In genomic region chr14:23137221-23138172, GRCh38 we compare ENCODE assay signal across 17 cellular contexts. TPM values are rescaled to one million over a fixed set of nuclear protein-coding genes. Genes with fewer than 3 reads are reported as not detected.
DNase-seq lines count a peak whose midpoint lies in the region; ATAC-seq and TF ChIP-seq lines count a peak whose summit lies in the region.
"Had no signal": no experiment of that assay in that cellular context is flagged by ENCODE, and none has a peak within 500 bp of the region (broad histone marks: within the 10 kb centered on the region; RNA-seq: fewer than 3 reads in every experiment).

No MANE protein-coding gene starts in this region.

- H2AFZ ChIP-seq in GM23338, result no peak overlapping the region

- H3K9me2 ChIP-seq in GM23338 (ENCODE audit: insufficient read depth), result no peaks in the 10 kb centered on the region

- H3K36me3 ChIP-seq in GM23338 (ENCODE audit: insufficient read depth), result peaks cover 20% of the 10 kb centered on the region
- H3K36me3 ChIP-seq: colonic mucosa had no signal

- DNase-seq in GM23338 (ENCODE audit: low spot score) (no peak), NCI-H226 (peak; percentile 50), epithelial cell of prostate (ENCODE audit: low read depth, low spot score) (peak; percentile 43), nephron progenitor cell (no peak), CD1c-positive myeloid dendritic cell (ENCODE audit: extremely low spot score) (no peak), iPS-NIHi11 (ENCODE audit: low spot score) (no peak)
- DNase-seq: activated CD4-positive, alpha-beta T cell treated with anti-CD3 and anti-CD28 coated beads for 4 hours; activated T-cell treated with anti-CD3 and anti-CD28 coated beads, Interleukin-2, amount 50 U/mL, for 4 hours; Calu3; colonic mucosa; HFFc6; Peyer's patch; T-helper 17 cell; tibial artery had no signal

- no peaks in the 10 kb centered on the region for H3K79me2 ChIP-seq in GM23338 (replicated peaks; ENCODE audit: insufficient read depth)

- H3K4me1 Mint-ChIP-seq in GM23338, result no peaks in the 10 kb centered on the region
- H3K4me1 Mint-ChIP-seq in nephron progenitor cell, result peaks cover 21% of the 10 kb centered on the region

- no peaks in the 10 kb centered on the region for H3K27me3 ChIP-seq in GM23338 (ENCODE audit: insufficient read depth)
- H3K27me3 ChIP-seq: colonic mucosa, Peyer's patch, tibial artery had no signal

- peaks cover 3% of the 10 kb centered on the region for H4K20me1 ChIP-seq in GM23338 (replicated peaks; ENCODE audit: insufficient read depth)

- H3K27ac Mint-ChIP-seq in GM23338 (peak overlapping the region; percentile 74; the same call in 1 of the 2 replicates), nephron progenitor cell (peak overlapping the region; percentile 54)
- H3K27ac Mint-ChIP-seq: HFFc6, T-helper 17 cell had no signal

- TF ChIP-seq CTCF in GM23338 (conservative IDR thresholded peaks at IDR 0.05; ENCODE audit: low read depth in 2 of 2) (no peak), nephron progenitor cell (IDR thresholded peaks at IDR 0.05) (no peak)

- H3K9me3 Mint-ChIP-seq in GM23338 (no peaks in the 10 kb centered on the region), nephron progenitor cell (no peaks in the 10 kb centered on the region)
- H3K9me3 Mint-ChIP-seq: activated T-cell treated with anti-CD3 and anti-CD28 coated beads, Interleukin-2, amount 50 U/mL, for 4 hours; HFFc6 had no signal

- ATAC-seq in GM23338, result no peak
- ATAC-seq in GM19351 (IDR thresholded peaks at IDR 0.05; ENCODE audit: unreplicated experiment), result no peak
- no peak for ATAC-seq in GM19467 (IDR thresholded peaks at IDR 0.05; ENCODE audit: unreplicated experiment)
- ATAC-seq: activated T-cell treated with anti-CD3 and anti-CD28 coated beads, Interleukin-2, amount 50 U/mL, for 4 hours; T-helper 17 cell had no signal

- H3K4me3 ChIP-seq in GM23338, result no peak overlapping the region
- H3K4me3 ChIP-seq: colonic mucosa, Peyer's patch, tibial artery had no signal

- no peak overlapping the region for H3K4me2 ChIP-seq in GM23338

- H3K4me3 Mint-ChIP-seq in GM23338 (no peak overlapping the region), nephron progenitor cell (no peak overlapping the region)
- H3K4me3 Mint-ChIP-seq: activated T-cell treated with anti-CD3 and anti-CD28 coated beads, Interleukin-2, amount 50 U/mL, for 4 hours; HFFc6; T-helper 17 cell had no signal

- H3K27me3 Mint-ChIP-seq in GM23338 (ENCODE audit: insufficient read depth, low read depth, poor library complexity) (peaks cover 3% of the 10 kb centered on the region), nephron progenitor cell (ENCODE audit: low read depth, poor library complexity) (no peaks in the 10 kb centered on the region)

- no peaks in the 10 kb centered on the region for H3F3A ChIP-seq in GM23338 (replicated peaks; ENCODE audit: low read depth)

- peaks cover 67% of the 10 kb centered on the region for H3K36me3 Mint-ChIP-seq in GM23338 (ENCODE audit: low read depth)
- peaks cover 43% of the 10 kb centered on the region for H3K36me3 Mint-ChIP-seq in nephron progenitor cell (ENCODE audit: low read depth)

- no peak overlapping the region for H3K27ac ChIP-seq in GM23338 (ENCODE audit: low read depth)
- H3K27ac ChIP-seq in epithelial cell of prostate, result peak overlapping the region; percentile 75
- H3K27ac ChIP-seq: colonic mucosa, Peyer's patch, tibial artery had no signal

- H3K4me1 ChIP-seq in GM23338 (ENCODE audit: insufficient read depth), result no peaks in the 10 kb centered on the region
- H3K4me1 ChIP-seq: colonic mucosa, Peyer's patch had no signal

TF ChIP-seq in GM23338, 12 proteins besides CTCF, POLR2A, EP300 and RAD21 (continues in another document):
- TF ChIP-seq ZNF114 (CRISPR knock-in tag; IDR thresholded peaks at IDR 0.05) (no peak), EZH2phosphoT487 (IDR thresholded peaks at IDR 0.05; ENCODE audit: unreplicated experiment) (no peak), CREB1 (CRISPR knock-in tag; IDR thresholded peaks at IDR 0.05; ENCODE audit: low read depth) (no peak), STAT1 (IDR thresholded peaks at IDR 0.05; ENCODE audit: unreplicated experiment) (no peak), EZH2 (IDR thresholded peaks at IDR 0.05; ENCODE audit: low read depth, unreplicated experiment) (no peak), ZNF462 (CRISPR knock-in tag; IDR thresholded peaks at IDR 0.05) (no peak), POLR2AphosphoS5 (IDR thresholded peaks at IDR 0.05; ENCODE audit: low read depth) (no peak)

RNA-seq across cellular contexts. Expression of gene CEBPE, which starts 18.4 kb away (rescaled TPM):
- not detected in 2 replicates for total RNA-seq in GM23338 (2014; rRNA removed; shearing (Covaris generic))
- not detected in 2 replicates for polyA plus RNA-seq in GM23338 (2016; fragmentation: Nextera tagmentation; extraction: Ambion mirVana)
- total RNA-seq: activated T-cell treated with anti-CD3 and anti-CD28 coated beads, Interleukin-2, amount 50 U/mL, for 4 hours; Calu3; colonic mucosa; HFFc6; Peyer's patch had no signal

RNA-seq across cellular contexts. Expression of gene CIROP, which starts 32.7 kb away (rescaled TPM):
- not detected in 2 replicates for total RNA-seq in GM23338 (2014; rRNA removed; shearing (Covaris generic))
- polyA plus RNA-seq in GM23338 (2016; fragmentation: Nextera tagmentation; extraction: Ambion mirVana), result not detected in 2 replicates
- total RNA-seq: activated T-cell treated with anti-CD3 and anti-CD28 coated beads, Interleukin-2, amount 50 U/mL, for 4 hours; Calu3; colonic mucosa; HFFc6; mononuclear cell; Peyer's patch; T-helper 17 cell had no signal

RNA-seq across cellular contexts. Expression of gene C14orf119, which starts 42.2 kb away (rescaled TPM):
- total RNA-seq in GM23338 (2014; rRNA removed; shearing (Covaris generic)), result 49.4 and 57.4 TPM in 2 replicates
- 114 and 118 TPM in 2 replicates for polyA plus RNA-seq in GM23338 (2016; fragmentation: Nextera tagmentation; extraction: Ambion mirVana)

RNA-seq across cellular contexts. Expression of gene ACIN1, which starts 42.6 kb away (rescaled TPM):
- 169 and 172 TPM in 2 replicates for total RNA-seq in GM23338 (2014; rRNA removed; shearing (Covaris generic))
- polyA plus RNA-seq in GM23338 (2016; fragmentation: Nextera tagmentation; extraction: Ambion mirVana), result 73.6 and 76.1 TPM in 2 replicates

RNA-seq across cellular contexts. Expression of gene SLC7A8, which starts 46.0 kb away (rescaled TPM):
- total RNA-seq in GM23338 (2014; rRNA removed; shearing (Covaris generic)), result 105 and 117 TPM in 2 replicates
- polyA plus RNA-seq in GM23338 (2016; fragmentation: Nextera tagmentation; extraction: Ambion mirVana), result 122 and 124 TPM in 2 replicates
- total RNA-seq: Calu3 had no signal

Comparison
In these comparisons a context has a peak if more than half of its experiments do, and no peak if none do; other contexts are left out.
1. DNase-seq: peak in NCI-H226 (single experiment) and epithelial cell of prostate (single experiment); none in GM23338 (single experiment), nephron progenitor cell (single experiment), CD1c-positive myeloid dendritic cell (single experiment) and iPS-NIHi11 (single experiment).